Comparison of ENCODE assay signal across 30 cellular contexts in the genomic region with DNA sequence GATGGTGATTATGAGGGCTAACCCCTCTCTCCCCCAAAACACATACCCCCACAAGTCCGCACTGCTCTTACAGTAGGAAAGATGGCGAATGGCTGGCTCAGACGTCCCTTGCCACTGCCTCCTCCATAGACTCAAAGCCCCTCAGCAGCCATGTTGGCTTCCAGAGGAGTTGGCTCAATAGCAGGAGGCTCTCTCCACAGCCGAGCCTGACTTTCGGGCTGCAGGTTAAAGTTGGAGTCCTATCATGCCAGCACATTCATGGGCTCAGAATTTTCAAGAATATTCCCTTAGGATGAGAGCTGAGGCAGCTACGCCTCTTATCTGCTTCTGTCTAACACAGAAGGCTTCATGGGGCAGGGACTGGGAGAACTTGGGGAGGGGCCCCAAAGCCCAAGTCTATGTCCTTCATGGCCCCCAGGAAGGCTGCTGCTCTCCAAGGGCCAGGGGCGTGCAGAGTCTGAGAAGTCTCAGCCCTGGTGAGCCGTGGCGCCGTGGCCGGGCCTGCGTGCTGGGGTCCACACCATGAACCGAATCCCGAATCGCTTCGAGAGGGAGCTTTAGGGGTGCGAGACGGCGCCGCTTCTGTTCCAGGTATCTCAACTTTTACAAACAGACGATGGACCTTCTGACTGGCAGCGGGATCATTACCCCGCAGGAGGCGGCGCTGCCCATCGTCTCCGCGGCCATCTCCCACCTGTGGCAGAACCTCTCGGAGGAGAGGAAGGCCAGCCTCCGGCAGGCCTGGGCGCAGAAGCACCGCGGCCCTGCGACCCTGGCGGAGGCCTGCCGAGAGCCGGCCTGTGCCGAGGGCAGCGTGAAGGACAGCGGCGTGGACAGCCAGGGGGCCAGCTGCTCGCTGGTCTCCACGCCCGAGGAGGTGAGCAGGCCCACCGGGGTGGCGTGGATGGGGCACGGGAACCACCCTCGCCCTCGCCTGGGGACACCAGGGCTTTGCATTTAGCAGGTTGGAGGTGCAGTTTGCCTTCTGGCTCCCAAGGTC. TPM values are rescaled to one million over a fixed set of nuclear protein-coding genes. Genes with fewer than 3 reads are reported as not detected.
"Had no signal": no experiment of that assay in that cellular context is flagged by ENCODE, and none has a peak within 500 bp of the region (broad histone marks: within the 10 kb centered on the region; RNA-seq: fewer than 3 reads in every experiment).

No MANE protein-coding gene starts in this region.

- H3K4me3 Mint-ChIP-seq: activated CD4-positive, alpha-beta memory T cell treated with anti-CD3 and anti-CD28 coated beads for 36 hours; activated CD4-positive, alpha-beta T cell treated with anti-CD3 and anti-CD28 coated beads, Interleukin-2, amount 10 ng/mL, durations not matched to agents 24 days and 14 days; activated T-cell treated with anti-CD3 and anti-CD28 coated beads, Interleukin-2, amount 50 U/mL, for 72 hours; endodermal cell; mesothelial cell of epicardium; naive B cell; neural crest cell; T-helper 17 cell had no signal

- H3K36me3 ChIP-seq: breast epithelium, heart right ventricle, left ventricle myocardium inferior, WERI-Rb-1 had no signal

- H3K9me3 Mint-ChIP-seq: activated CD4-positive, alpha-beta memory T cell treated with anti-CD3 and anti-CD28 coated beads for 36 hours; activated CD4-positive, alpha-beta T cell treated with anti-CD3 and anti-CD28 coated beads, Interleukin-2, amount 10 ng/mL, durations not matched to agents 24 days and 14 days; activated naive CD4-positive, alpha-beta T cell treated with anti-CD3 and anti-CD28 coated beads, Interleukin-2, amount 50 U/mL, for 72 hours; activated T-cell treated with anti-CD3 and anti-CD28 coated beads, Interleukin-2, amount 50 U/mL, for 72 hours; mesothelial cell of epicardium; neural crest cell had no signal

- H3K27me3 ChIP-seq: breast epithelium, testis had no signal

- H3K4me1 Mint-ChIP-seq: activated CD4-positive, alpha-beta T cell treated with anti-CD3 and anti-CD28 coated beads, Interleukin-2, amount 10 ng/mL, durations not matched to agents 24 days and 14 days; endodermal cell; mesothelial cell of epicardium; T-helper 17 cell had no signal

- H3K9me3 ChIP-seq: breast epithelium, heart right ventricle, left ventricle myocardium inferior, testis had no signal

- ATAC-seq: activated CD4-positive, CD25-positive, alpha-beta regulatory T cell treated with anti-CD3 and anti-CD28 coated beads, Interleukin-2, amount 50 U/mL, for 24 hours; activated naive CD4-positive, alpha-beta T cell treated with anti-CD3 and anti-CD28 coated beads, Interleukin-2, amount 50 U/mL, for 72 hours; activated T-cell treated with anti-CD3 and anti-CD28 coated beads, Interleukin-2, amount 50 U/mL, for 72 hours; esophagus mucosa; T-helper 17 cell had no signal

- H3K27ac Mint-ChIP-seq: activated CD4-positive, alpha-beta memory T cell treated with anti-CD3 and anti-CD28 coated beads for 36 hours; activated CD4-positive, alpha-beta T cell treated with anti-CD3 and anti-CD28 coated beads, Interleukin-2, amount 10 ng/mL, durations not matched to agents 24 days and 14 days; activated naive CD4-positive, alpha-beta T cell treated with anti-CD3 and anti-CD28 coated beads, Interleukin-2, amount 50 U/mL, for 72 hours; activated T-cell treated with anti-CD3 and anti-CD28 coated beads, Interleukin-2, amount 50 U/mL, for 72 hours; endodermal cell; mesothelial cell of epicardium; T-helper 17 cell had no signal

- H3K4me3 ChIP-seq: breast epithelium, heart right ventricle, left ventricle myocardium inferior had no signal

- H3K4me1 ChIP-seq: breast epithelium, heart right ventricle, left ventricle myocardium inferior, testis had no signal

- DNase-seq: activated CD4-positive, alpha-beta memory T cell treated with anti-CD3 and anti-CD28 coated beads for 36 hours; activated CD4-positive, alpha-beta T cell treated with anti-CD3 and anti-CD28 coated beads, Interleukin-2, amount 10 ng/mL, durations not matched to agents 24 days and 14 days; activated naive CD4-positive, alpha-beta T cell; activated T-cell treated with anti-CD3 and anti-CD28 coated beads for 4 hours; activated T-cell treated with anti-CD3 and anti-CD28 coated beads, Interleukin-2, amount 50 U/mL, for 72 hours; central memory CD4-positive, alpha-beta T cell; endodermal cell; foreskin melanocyte; heart right ventricle; left ventricle myocardium inferior; mammary epithelial cell; naive B cell; occipital lobe; right cardiac atrium; stimulated activated CD4-positive, alpha-beta T cell treated with anti-CD3 and anti-CD28 coated beads, Interleukin-2, amount 100 ng/mL, for 48 hours; stimulated activated naive CD4-positive, alpha-beta T cell treated with Interleukin-2 at 50 U/mL for 16 hours; T-helper 17 cell; T1000; testis; WERI-Rb-1 had no signal

- H3K27ac ChIP-seq: breast epithelium, heart right ventricle, left ventricle myocardium inferior, testis, WERI-Rb-1 had no signal

- H3K36me3 Mint-ChIP-seq: activated CD4-positive, alpha-beta memory T cell treated with anti-CD3 and anti-CD28 coated beads for 36 hours; activated naive CD4-positive, alpha-beta T cell treated with anti-CD3 and anti-CD28 coated beads, Interleukin-2, amount 50 U/mL, for 72 hours; mesothelial cell of epicardium; naive B cell had no signal

RNA-seq across cellular contexts. Expression of gene STRA8, which starts 12.5 kb away (rescaled TPM):
- total RNA-seq: activated CD4-positive, alpha-beta memory T cell treated with anti-CD3 and anti-CD28 coated beads for 36 hours; activated CD4-positive, alpha-beta T cell treated with anti-CD3 and anti-CD28 coated beads, Interleukin-2, amount 10 ng/mL, durations not matched to agents 24 days and 14 days; activated naive CD4-positive, alpha-beta T cell treated with anti-CD3 and anti-CD28 coated beads, Interleukin-2, amount 50 U/mL, for 72 hours; activated T-cell treated with anti-CD3 and anti-CD28 coated beads, Interleukin-2, amount 50 U/mL, for 72 hours; breast epithelium; endodermal cell; esophagus mucosa; glomerular endothelial cell; heart right ventricle; left ventricle myocardium inferior; mammary epithelial cell; mesothelial cell of epicardium; neural crest cell; occipital lobe; pulmonary artery endothelial cell; right cardiac atrium; skeletal muscle tissue; T-helper 17 cell; urinary bladder had no signal
- polyA plus RNA-seq: heart right ventricle, mammary epithelial cell, right cardiac atrium, urinary bladder had no signal
